ENCODE assay signal across 24 cellular contexts in the genomic region with DNA sequence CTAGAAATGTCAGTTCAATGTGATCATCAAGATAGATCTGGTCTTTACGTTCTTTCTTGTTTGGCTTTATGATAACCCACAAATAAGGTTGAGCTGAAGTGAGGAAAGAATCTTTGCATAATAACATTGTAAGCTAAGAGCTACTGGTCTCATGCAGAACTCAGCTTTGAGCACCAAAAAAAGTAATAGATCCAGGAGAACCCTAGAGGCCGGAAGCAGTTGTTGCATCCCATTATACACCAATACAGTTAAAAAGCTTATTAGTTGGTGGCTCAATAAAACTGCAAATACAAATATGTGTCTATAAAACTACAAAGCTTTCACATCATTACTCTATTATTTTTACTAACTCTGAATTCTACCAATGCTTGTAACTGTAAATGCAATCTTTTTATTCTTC.
DNase-seq lines count a peak whose midpoint lies in the region; ATAC-seq and TF ChIP-seq lines count a peak whose summit lies in the region.
"Had no signal": no experiment of that assay in that cellular context is flagged by ENCODE, and none has a peak within 500 bp of the region (broad histone marks: within the 10 kb centered on the region; RNA-seq: fewer than 3 reads in every experiment).

No MANE protein-coding gene starts in this region.

- H3K27ac ChIP-seq in 22Rv1 (no peak overlapping the region), GM23338 (ENCODE audit: low read depth) (peak overlapping the region; percentile 74), iPS-20b (ENCODE audit: low read length) (peak overlapping the region; percentile 69)
- H3K27ac ChIP-seq: ascending aorta, lower lobe of right lung, right lobe of liver had no signal

- H3K4me3 ChIP-seq in GM23338 (no peak overlapping the region), astrocyte of the cerebellum (ENCODE audit: low read depth, low read length) (no peak overlapping the region), iPS-20b (ENCODE audit: low read length) (0 out of 2 replicates have a peak overlapping the region, but pooled peaks have one; percentile 34)
- H3K4me3 ChIP-seq: ascending aorta, GM12878, lower lobe of right lung, right lobe of liver had no signal

- DNase-seq in GM23338 (ENCODE audit: low spot score) (no peak), astrocyte of the cerebellum (ENCODE audit: low read depth) (no peak), NCI-H146 (lab: John Stamatoyannopoulos, UW) (no peak)
- no peak for DNase-seq in activated CD4-positive, alpha-beta T cell treated with anti-CD3 and anti-CD28 coated beads, Interleukin-2, amount 50 U/mL, for 1 hour
- DNase-seq: ACHN; activated CD4-positive, CD25-positive, alpha-beta regulatory T cell treated with anti-CD3 and anti-CD28 coated beads, Interleukin-2, amount 50 U/mL, for 72 hours; activated CD8-positive, alpha-beta memory T cell treated with anti-CD3 and anti-CD28 coated beads for 24 hours; activated T-cell treated with anti-CD3 and anti-CD28 coated beads, Interleukin-2, amount 50 U/mL, for 72 hours; C1 segment of cervical spinal cord; GOT3; lower lobe of right lung; NCI-H1105; NCI-H2081 treated with DMSO at 0.1 percent for 48 hours; NCI-H524 treated with DMSO at 0.1 percent for 48 hours; nucleus accumbens; right lobe of liver; substantia nigra had no signal

- H3K9me2 ChIP-seq in GM23338 (ENCODE audit: insufficient read depth) = no peaks in the 10 kb centered on the region

- H3K4me1 Mint-ChIP-seq in GM23338 = peaks cover 37% of the 10 kb centered on the region
- H3K4me1 Mint-ChIP-seq: activated naive CD4-positive, alpha-beta T cell treated with anti-CD3 and anti-CD28 coated beads, Interleukin-2, amount 50 U/mL, for 24 hours had no signal

- no peaks in the 10 kb centered on the region for H3K9me3 ChIP-seq in iPS-20b (ENCODE audit: insufficient read depth, low read depth, low read length)
- H3K9me3 ChIP-seq: ascending aorta, lower lobe of right lung, right lobe of liver had no signal

- H3K4me1 ChIP-seq in GM23338 (ENCODE audit: insufficient read depth) (peaks cover 41% of the 10 kb centered on the region), iPS-20b (ENCODE audit: insufficient read depth, low read length) (peaks cover 33% of the 10 kb centered on the region)
- H3K4me1 ChIP-seq: ascending aorta, lower lobe of right lung had no signal

- H3K9me3 Mint-ChIP-seq in GM23338 = no peaks in the 10 kb centered on the region
- H3K9me3 Mint-ChIP-seq: activated naive CD4-positive, alpha-beta T cell treated with anti-CD3 and anti-CD28 coated beads, Interleukin-2, amount 50 U/mL, for 24 hours had no signal

- H3K9ac ChIP-seq in iPS-20b (ENCODE audit: low read depth, low read length) = no peak overlapping the region

- H3K4me3 Mint-ChIP-seq in GM23338 = no peak overlapping the region
- H3K4me3 Mint-ChIP-seq: activated naive CD4-positive, alpha-beta T cell treated with anti-CD3 and anti-CD28 coated beads, Interleukin-2, amount 50 U/mL, for 24 hours; activated T-cell treated with anti-CD3 and anti-CD28 coated beads, Interleukin-2, amount 50 U/mL, for 72 hours had no signal

- no peaks in the 10 kb centered on the region for H3K36me3 ChIP-seq in GM23338 (ENCODE audit: insufficient read depth)
- no peaks in the 10 kb centered on the region for H3K36me3 ChIP-seq in iPS-20b (ENCODE audit: insufficient read depth, low read depth, low read length)
- H3K36me3 ChIP-seq: ascending aorta, lower lobe of right lung, right lobe of liver had no signal

- peak overlapping the region; percentile 28; the same call in 1 of the 2 replicates for H3K27ac Mint-ChIP-seq in GM23338
- H3K27ac Mint-ChIP-seq: activated naive CD4-positive, alpha-beta T cell treated with anti-CD3 and anti-CD28 coated beads, Interleukin-2, amount 50 U/mL, for 24 hours; activated T-cell treated with anti-CD3 and anti-CD28 coated beads, Interleukin-2, amount 50 U/mL, for 72 hours had no signal

- in situ Hi-C loops in astrocyte of the cerebellum (cut with HindIII; ENCODE audit: low sequenced_read_pairs) = no loop called here

- H3K27me3 Mint-ChIP-seq in GM23338 (ENCODE audit: insufficient read depth, low read depth, poor library complexity) = no peaks in the 10 kb centered on the region
- H3K27me3 Mint-ChIP-seq: activated naive CD4-positive, alpha-beta T cell treated with anti-CD3 and anti-CD28 coated beads, Interleukin-2, amount 50 U/mL, for 24 hours had no signal

- H4K20me1 ChIP-seq in GM23338 (replicated peaks; ENCODE audit: insufficient read depth) = no peaks in the 10 kb centered on the region

- H3K27me3 ChIP-seq in GM23338 (ENCODE audit: insufficient read depth) (no peaks in the 10 kb centered on the region), iPS-20b (ENCODE audit: insufficient read depth, low read length) (no peaks in the 10 kb centered on the region)
- H3K27me3 ChIP-seq: ascending aorta, right lobe of liver had no signal

- H3K4me2 ChIP-seq in GM23338 = peak overlapping the region; percentile 11; the same call in 1 of the 2 replicates

- no peaks in the 10 kb centered on the region for H3K36me3 Mint-ChIP-seq in GM23338 (ENCODE audit: low read depth)
- H3K36me3 Mint-ChIP-seq: activated naive CD4-positive, alpha-beta T cell treated with anti-CD3 and anti-CD28 coated beads, Interleukin-2, amount 50 U/mL, for 24 hours had no signal

- H3K79me2 ChIP-seq in GM23338 (replicated peaks; ENCODE audit: insufficient read depth) = no peaks in the 10 kb centered on the region

- no peaks in the 10 kb centered on the region for H3F3A ChIP-seq in GM23338 (replicated peaks; ENCODE audit: low read depth)

- ATAC-seq in GM23338 (peak; percentile 36), HG02623 (IDR thresholded peaks at IDR 0.05; ENCODE audit: unreplicated experiment) (no peak), HG03469 (IDR thresholded peaks at IDR 0.05; ENCODE audit: unreplicated experiment) (no peak)
- ATAC-seq: activated T-cell treated with anti-CD3 and anti-CD28 coated beads, Interleukin-2, amount 50 U/mL, for 72 hours; GM12878; lower lobe of right lung; right lobe of liver had no signal

- TF ChIP-seq CTCF in 22Rv1 (IDR thresholded peaks at IDR 0.05) (0 out of 2 replicates have a peak, but pooled peaks have one; percentile 8), GM23338 (conservative IDR thresholded peaks at IDR 0.05; ENCODE audit: low read depth in 2 of 2) (peak; percentile 29 to 54), astrocyte of the cerebellum (IDR thresholded peaks at IDR 0.05; ENCODE audit: low read depth, low read length, missing control alignments) (peak; percentile 16)

- H2AFZ ChIP-seq in GM23338 = no peak overlapping the region

TF ChIP-seq in GM23338, 12 proteins besides CTCF, POLR2A, EP300 and RAD21 (continues in another document):
- TF ChIP-seq ZNF114 (CRISPR knock-in tag; IDR thresholded peaks at IDR 0.05) (no peak), STAT1 (IDR thresholded peaks at IDR 0.05; ENCODE audit: unreplicated experiment) (no peak), JUNB (IDR thresholded peaks at IDR 0.05; ENCODE audit: unreplicated experiment) (no peak), ZNF331 (CRISPR knock-in tag; IDR thresholded peaks at IDR 0.05; ENCODE audit: low read depth) (no peak), EZH2phosphoT487 (IDR thresholded peaks at IDR 0.05; ENCODE audit: unreplicated experiment) (no peak), CREB1 (CRISPR knock-in tag; IDR thresholded peaks at IDR 0.05; ENCODE audit: low read depth) (no peak)
- TF ChIP-seq, protein P1, sequence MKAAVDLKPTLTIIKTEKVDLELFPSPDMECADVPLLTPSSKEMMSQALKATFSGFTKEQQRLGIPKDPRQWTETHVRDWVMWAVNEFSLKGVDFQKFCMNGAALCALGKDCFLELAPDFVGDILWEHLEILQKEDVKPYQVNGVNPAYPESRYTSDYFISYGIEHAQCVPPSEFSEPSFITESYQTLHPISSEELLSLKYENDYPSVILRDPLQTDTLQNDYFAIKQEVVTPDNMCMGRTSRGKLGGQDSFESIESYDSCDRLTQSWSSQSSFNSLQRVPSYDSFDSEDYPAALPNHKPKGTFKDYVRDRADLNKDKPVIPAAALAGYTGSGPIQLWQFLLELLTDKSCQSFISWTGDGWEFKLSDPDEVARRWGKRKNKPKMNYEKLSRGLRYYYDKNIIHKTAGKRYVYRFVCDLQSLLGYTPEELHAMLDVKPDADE (IDR thresholded peaks at IDR 0.05) = no peak
- TF ChIP-seq, protein P2, sequence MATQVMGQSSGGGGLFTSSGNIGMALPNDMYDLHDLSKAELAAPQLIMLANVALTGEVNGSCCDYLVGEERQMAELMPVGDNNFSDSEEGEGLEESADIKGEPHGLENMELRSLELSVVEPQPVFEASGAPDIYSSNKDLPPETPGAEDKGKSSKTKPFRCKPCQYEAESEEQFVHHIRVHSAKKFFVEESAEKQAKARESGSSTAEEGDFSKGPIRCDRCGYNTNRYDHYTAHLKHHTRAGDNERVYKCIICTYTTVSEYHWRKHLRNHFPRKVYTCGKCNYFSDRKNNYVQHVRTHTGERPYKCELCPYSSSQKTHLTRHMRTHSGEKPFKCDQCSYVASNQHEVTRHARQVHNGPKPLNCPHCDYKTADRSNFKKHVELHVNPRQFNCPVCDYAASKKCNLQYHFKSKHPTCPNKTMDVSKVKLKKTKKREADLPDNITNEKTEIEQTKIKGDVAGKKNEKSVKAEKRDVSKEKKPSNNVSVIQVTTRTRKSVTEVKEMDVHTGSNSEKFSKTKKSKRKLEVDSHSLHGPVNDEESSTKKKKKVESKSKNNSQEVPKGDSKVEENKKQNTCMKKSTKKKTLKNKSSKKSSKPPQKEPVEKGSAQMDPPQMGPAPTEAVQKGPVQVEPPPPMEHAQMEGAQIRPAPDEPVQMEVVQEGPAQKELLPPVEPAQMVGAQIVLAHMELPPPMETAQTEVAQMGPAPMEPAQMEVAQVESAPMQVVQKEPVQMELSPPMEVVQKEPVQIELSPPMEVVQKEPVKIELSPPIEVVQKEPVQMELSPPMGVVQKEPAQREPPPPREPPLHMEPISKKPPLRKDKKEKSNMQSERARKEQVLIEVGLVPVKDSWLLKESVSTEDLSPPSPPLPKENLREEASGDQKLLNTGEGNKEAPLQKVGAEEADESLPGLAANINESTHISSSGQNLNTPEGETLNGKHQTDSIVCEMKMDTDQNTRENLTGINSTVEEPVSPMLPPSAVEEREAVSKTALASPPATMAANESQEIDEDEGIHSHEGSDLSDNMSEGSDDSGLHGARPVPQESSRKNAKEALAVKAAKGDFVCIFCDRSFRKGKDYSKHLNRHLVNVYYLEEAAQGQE (IDR thresholded peaks at IDR 0.05; ENCODE audit: unreplicated experiment) = no peak
